Comparison of ENCODE assay signal across 17 cellular contexts in genomic region chrX:110145305-110145704, GRCh38.
"Had no signal": no experiment of that assay in that cellular context is flagged by ENCODE, and none has a peak within 500 bp of the region (broad histone marks: within the 10 kb centered on the region; RNA-seq: fewer than 3 reads in every experiment).

No MANE protein-coding gene starts in this region.

- H3K9me3 Mint-ChIP-seq: activated naive CD4-positive, alpha-beta T cell treated with anti-CD3 and anti-CD28 coated beads, Interleukin-2, amount 10 ng/mL, durations not matched to agents 7 days and 5 days; activated naive CD8-positive, alpha-beta T cell treated with anti-CD3 and anti-CD28 coated beads, Interleukin-2, amount 50 U/mL, for 24 hours; activated T-cell treated with anti-CD3 and anti-CD28 coated beads, Interleukin-2, amount 50 U/mL, for 4 hours; central memory CD8-positive, alpha-beta T cell had no signal

- ATAC-seq: activated CD4-positive, CD25-positive, alpha-beta regulatory T cell treated with anti-CD3 and anti-CD28 coated beads, Interleukin-2, amount 50 U/mL, for 24 hours; activated naive CD8-positive, alpha-beta T cell treated with anti-CD3 and anti-CD28 coated beads, Interleukin-2, amount 50 U/mL, for 24 hours had no signal

- H3K9me3 ChIP-seq: colonic mucosa, mucosa of descending colon, ovary, right lobe of liver had no signal

- H3K4me1 ChIP-seq: colonic mucosa, right lobe of liver had no signal

- H3K4me1 Mint-ChIP-seq: activated naive CD4-positive, alpha-beta T cell treated with anti-CD3 and anti-CD28 coated beads, Interleukin-2, amount 10 ng/mL, durations not matched to agents 7 days and 5 days had no signal

- H3K27me3 Mint-ChIP-seq: activated naive CD4-positive, alpha-beta T cell treated with anti-CD3 and anti-CD28 coated beads, Interleukin-2, amount 10 ng/mL, durations not matched to agents 7 days and 5 days; activated naive CD8-positive, alpha-beta T cell treated with anti-CD3 and anti-CD28 coated beads, Interleukin-2, amount 50 U/mL, for 24 hours; central memory CD8-positive, alpha-beta T cell; naive B cell had no signal

- H3K36me3 ChIP-seq: brain microvascular endothelial cell, colonic mucosa, ovary, right lobe of liver had no signal

- H3K27me3 ChIP-seq: brain microvascular endothelial cell, colonic mucosa, ovary had no signal

- H3K27ac ChIP-seq: brain microvascular endothelial cell, colonic mucosa, right lobe of liver had no signal

- H3K36me3 Mint-ChIP-seq: activated naive CD4-positive, alpha-beta T cell treated with anti-CD3 and anti-CD28 coated beads, Interleukin-2, amount 10 ng/mL, durations not matched to agents 7 days and 5 days had no signal

- DNase-seq: activated CD4-positive, alpha-beta T cell treated with anti-CD3 and anti-CD28 coated beads, Interleukin-2, amount 50 U/mL, for 1 hour; activated CD8-positive, alpha-beta memory T cell treated with anti-CD3 and anti-CD28 coated beads, Interleukin-2, amount 50 U/mL, for 4 hours; activated effector memory CD4-positive, alpha-beta T cell treated with Interleukin-2 at 50 U/mL for 16 hours; activated T-cell treated with anti-CD3 and anti-CD28 coated beads, Interleukin-2, amount 50 U/mL, for 4 hours; colonic mucosa; right lobe of liver; T-helper 1 cell; T-helper 9 cell had no signal

- H3K27ac Mint-ChIP-seq: activated naive CD4-positive, alpha-beta T cell treated with anti-CD3 and anti-CD28 coated beads, Interleukin-2, amount 10 ng/mL, durations not matched to agents 7 days and 5 days; activated naive CD8-positive, alpha-beta T cell treated with anti-CD3 and anti-CD28 coated beads, Interleukin-2, amount 50 U/mL, for 24 hours had no signal

- H3K4me3 Mint-ChIP-seq: activated naive CD4-positive, alpha-beta T cell treated with anti-CD3 and anti-CD28 coated beads, Interleukin-2, amount 10 ng/mL, durations not matched to agents 7 days and 5 days; activated naive CD8-positive, alpha-beta T cell treated with anti-CD3 and anti-CD28 coated beads, Interleukin-2, amount 50 U/mL, for 24 hours; activated T-cell treated with anti-CD3 and anti-CD28 coated beads, Interleukin-2, amount 50 U/mL, for 4 hours; central memory CD8-positive, alpha-beta T cell; naive B cell had no signal

- H3K4me3 ChIP-seq: colonic mucosa, mucosa of descending colon, ovary, right lobe of liver, smooth muscle cell had no signal

- H3K4me2 ChIP-seq: smooth muscle cell had no signal
